8 cellular contexts compared by ENCODE assay signal in genomic region chr21:34582506-34583150, GRCh38. TPM values are rescaled to one million over a fixed set of nuclear protein-coding genes. Genes with fewer than 3 reads are reported as not detected.
DNase-seq lines count a peak whose midpoint lies in the region; ATAC-seq and TF ChIP-seq lines count a peak whose summit lies in the region.

No MANE protein-coding gene starts in this region.

- H3K4me1 ChIP-seq in Loucy (ENCODE audit: insufficient read depth, low read length, poor library complexity, severe bottlenecking) (no peaks in the 10 kb centered on the region), thyroid gland (no peaks in the 10 kb centered on the region)

- peaks cover 1% of the 10 kb centered on the region for H3K9me3 Mint-ChIP-seq in activated naive CD8-positive, alpha-beta T cell treated with anti-CD3 and anti-CD28 coated beads, Interleukin-2, amount 10 ng/mL, durations not matched to agents 7 days and 5 days
- H3K9me3 Mint-ChIP-seq in activated naive CD8-positive, alpha-beta T cell treated with anti-CD3 and anti-CD28 coated beads for 36 hours = peaks cover 6% of the 10 kb centered on the region

- no peak overlapping the region for H3K27ac Mint-ChIP-seq in activated naive CD8-positive, alpha-beta T cell treated with anti-CD3 and anti-CD28 coated beads, Interleukin-2, amount 10 ng/mL, durations not matched to agents 7 days and 5 days
- no peak overlapping the region for H3K27ac Mint-ChIP-seq in activated naive CD8-positive, alpha-beta T cell treated with anti-CD3 and anti-CD28 coated beads for 36 hours

- peaks cover 4% of the 10 kb centered on the region; the same call in 1 of the 2 replicates for H3K79me2 ChIP-seq in Loucy (ENCODE audit: insufficient read depth, low read length)

- H3K36me3 ChIP-seq in Loucy (ENCODE audit: insufficient read depth, low read length) = no peaks in the 10 kb centered on the region
- H3K36me3 ChIP-seq in thyroid gland = no peaks in the 10 kb centered on the region

- POLR2A ChIA-PET in activated naive CD8-positive, alpha-beta T cell treated with anti-CD3 and anti-CD28 coated beads, Interleukin-2, amount 10 ng/mL, durations not matched to agents 7 days and 5 days (lab: Charles Lee) = no interaction called here

- TF ChIP-seq POLR2A in thyroid gland (IDR thresholded peaks at IDR 0.05) = no peak

- intact Hi-C loops in thyroid gland (cut with DNase I) = no loop called here

- no peak overlapping the region for H3K4me3 ChIP-seq in Loucy (ENCODE audit: low read length, poor library complexity, severe bottlenecking)
- H3K4me3 ChIP-seq in thyroid gland (replicated peaks in 1 of 3) = no peak overlapping the region

- no peak overlapping the region for H3K4me2 ChIP-seq in Loucy (ENCODE audit: low read depth, low read length, poor library complexity, severe bottlenecking)

- H3K27me3 ChIP-seq in Loucy (ENCODE audit: insufficient read depth, low read length, poor library complexity, severe bottlenecking) = no peaks in the 10 kb centered on the region
- no peaks in the 10 kb centered on the region for H3K27me3 ChIP-seq in thyroid gland

- H3K4me1 Mint-ChIP-seq in activated naive CD8-positive, alpha-beta T cell treated with anti-CD3 and anti-CD28 coated beads, Interleukin-2, amount 10 ng/mL, durations not matched to agents 7 days and 5 days = peaks cover 6% of the 10 kb centered on the region
- H3K4me1 Mint-ChIP-seq in activated naive CD8-positive, alpha-beta T cell treated with anti-CD3 and anti-CD28 coated beads for 36 hours = peaks cover 17% of the 10 kb centered on the region

- H3K36me3 Mint-ChIP-seq in activated naive CD8-positive, alpha-beta T cell treated with anti-CD3 and anti-CD28 coated beads, Interleukin-2, amount 10 ng/mL, durations not matched to agents 7 days and 5 days = no peaks in the 10 kb centered on the region
- H3K36me3 Mint-ChIP-seq in activated naive CD8-positive, alpha-beta T cell treated with anti-CD3 and anti-CD28 coated beads for 36 hours = peaks cover 4% of the 10 kb centered on the region

- no peak for DNase-seq in activated naive CD8-positive, alpha-beta T cell treated with anti-CD3 and anti-CD28 coated beads, Interleukin-2, amount 10 ng/mL, durations not matched to agents 7 days and 5 days
- no peak for DNase-seq in activated naive CD8-positive, alpha-beta T cell treated with anti-CD3 and anti-CD28 coated beads for 36 hours
- peak; percentile 37 to 79 for DNase-seq in T47D (ENCODE audit: low read depth in 1 of 2, low spot score in 1 of 2)
- DNase-seq in kidney tubule cell (ENCODE audit: low spot score) = peak; percentile 43
- DNase-seq in stimulated activated CD4-positive, alpha-beta T cell treated with anti-CD3 and anti-CD28 coated beads, Interleukin-4, amount 100 ng/mL, for 4 hours = no peak
- no peak for DNase-seq in thyroid gland

- peak; percentile 50 for ATAC-seq in activated naive CD8-positive, alpha-beta T cell treated with anti-CD3 and anti-CD28 coated beads, Interleukin-2, amount 10 ng/mL, durations not matched to agents 7 days and 5 days (ENCODE audit: low read depth)
- no peak for ATAC-seq in HG03439 (IDR thresholded peaks at IDR 0.05; ENCODE audit: unreplicated experiment)

- H3K27me3 Mint-ChIP-seq in activated naive CD8-positive, alpha-beta T cell treated with anti-CD3 and anti-CD28 coated beads, Interleukin-2, amount 10 ng/mL, durations not matched to agents 7 days and 5 days = no peaks in the 10 kb centered on the region
- no peaks in the 10 kb centered on the region for H3K27me3 Mint-ChIP-seq in activated naive CD8-positive, alpha-beta T cell treated with anti-CD3 and anti-CD28 coated beads for 36 hours

- H2AFZ ChIP-seq in Loucy (ENCODE audit: low read length) = no peak overlapping the region

- H4K20me1 ChIP-seq in Loucy (ENCODE audit: insufficient read depth, low read length, poor library complexity, severe bottlenecking) = no peaks in the 10 kb centered on the region

- 75 to 88% methylated on average over 10 of the region's 10 CpGs for WGBS in thyroid gland, 2 donors

- H3K9me2 ChIP-seq in Loucy (replicated peaks; ENCODE audit: low read depth, low read length) = no peaks in the 10 kb centered on the region

- no peaks in the 10 kb centered on the region for H3F3A ChIP-seq in Loucy (ENCODE audit: low read depth)

- TF ChIP-seq CTCF in Loucy (conservative IDR thresholded peaks at IDR 0.05; ENCODE audit: low read length) (peak; percentile 58), thyroid gland (IDR thresholded peaks at IDR 0.05) (peak in 2 of 6 experiments; percentile 14)

- H3K9me3 ChIP-seq in Loucy (ENCODE audit: insufficient read depth, low read depth, low read length) (no peaks in the 10 kb centered on the region), thyroid gland (no peaks in the 10 kb centered on the region)

- no peak overlapping the region for H3K27ac ChIP-seq in thyroid gland

- in situ Hi-C loops in T47D (cut with HindIII; ENCODE audit: low pct_unique_long_range_greater_than_20kb, low sequenced_read_pairs) = no loop called here

- H3K9ac ChIP-seq in Loucy (ENCODE audit: low read depth, low read length, poor library complexity, severe bottlenecking) = no peak overlapping the region

- H3K4me3 Mint-ChIP-seq in activated naive CD8-positive, alpha-beta T cell treated with anti-CD3 and anti-CD28 coated beads, Interleukin-2, amount 10 ng/mL, durations not matched to agents 7 days and 5 days = no peak overlapping the region
- no peak overlapping the region for H3K4me3 Mint-ChIP-seq in activated naive CD8-positive, alpha-beta T cell treated with anti-CD3 and anti-CD28 coated beads for 36 hours

RNA-seq across cellular contexts. Expression of gene RCAN1, which starts 32.3 kb away (rescaled TPM):
- 1 to 10 TPM; 7.3 to 7.4 TPM for total RNA-seq in activated naive CD8-positive, alpha-beta T cell treated with anti-CD3 and anti-CD28 coated beads, Interleukin-2, amount 10 ng/mL, durations not matched to agents 7 days and 5 days
- total RNA-seq in activated naive CD8-positive, alpha-beta T cell treated with anti-CD3 and anti-CD28 coated beads for 36 hours = 10 to 100 TPM; 11.5 to 13.2 TPM
- 10 to 100 TPM; 24.5 to 32.7 (median 29.0) TPM for total RNA-seq in thyroid gland

Comparison
In these comparisons a context has a peak if more than half of its experiments do, and no peak if none do; other contexts are left out.
1. DNase-seq: peak in T47D (2 of 2) and kidney tubule cell (single experiment); none in activated naive CD8-positive, alpha-beta T cell treated with anti-CD3 and anti-CD28 coated beads, Interleukin-2, amount 10 ng/mL, durations not matched to agents 7 days and 5 days (single experiment), activated naive CD8-positive, alpha-beta T cell treated with anti-CD3 and anti-CD28 coated beads for 36 hours (single experiment), stimulated activated CD4-positive, alpha-beta T cell treated with anti-CD3 and anti-CD28 coated beads, Interleukin-4, amount 100 ng/mL, for 4 hours (0 of 2) and thyroid gland (0 of 2).